Comparison of ENCODE assay signal across 18 cellular contexts in the genomic region with DNA sequence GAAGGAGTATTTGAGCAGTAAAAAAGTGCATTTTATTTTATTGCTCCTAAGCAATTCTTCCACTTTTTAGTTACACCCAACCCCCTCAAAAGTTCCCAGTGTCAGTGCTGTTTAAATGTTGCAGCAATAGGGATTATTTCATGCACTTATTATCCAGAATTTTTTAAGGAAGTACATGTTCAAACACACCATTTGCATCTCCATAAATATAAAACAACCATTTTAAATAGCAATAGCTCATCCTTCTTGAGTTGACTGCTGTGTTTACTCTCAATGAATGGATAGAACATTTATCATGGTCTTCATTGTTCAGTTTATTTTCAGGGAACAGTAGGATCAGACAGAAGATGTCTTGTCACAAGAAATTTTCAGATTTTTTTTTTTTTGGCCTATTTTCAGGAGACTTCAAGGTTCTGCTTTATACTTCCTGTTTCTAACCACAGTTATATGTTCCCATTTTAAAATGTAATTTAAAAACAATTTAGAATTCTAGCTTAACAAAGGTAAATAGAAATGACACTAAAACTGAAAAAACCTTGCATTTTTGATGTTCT.
DNase-seq lines count a peak whose midpoint lies in the region; ATAC-seq, FAIRE-seq and TF ChIP-seq lines count a peak whose summit lies in the region.
"Had no signal": no experiment of that assay in that cellular context is flagged by ENCODE, and none has a peak within 500 bp of the region (broad histone marks: within the 10 kb centered on the region; RNA-seq: fewer than 3 reads in every experiment).

No MANE protein-coding gene starts in this region.

- H3K9me3 Mint-ChIP-seq in CD8-positive, alpha-beta memory T cell = no peaks in the 10 kb centered on the region
- H3K9me3 Mint-ChIP-seq in mesothelial cell of epicardium = no peaks in the 10 kb centered on the region
- H3K9me3 Mint-ChIP-seq: activated T-helper 1 cell treated with anti-CD3 and anti-CD28 coated beads, Interleukin-12 subunit alpha, Interleukin-12 subunit beta, Interleukin-2, Interleukin-4 antibody, amounts not matched to agents 30 ng/mL and 10 ng/mL and 1 ng/mL, durations not matched to agents 14 hours and 24 hours and 36 hours; stimulated activated effector memory CD8-positive, alpha-beta T cell treated with anti-CD3 and anti-CD28 coated beads, Interleukin-12 subunit alpha, Interleukin-12 subunit beta, amount 100 ng/mL, for 72 hours; T-helper 1 cell treated with Interleukin-12 subunit alpha and Interleukin-12 subunit beta and Interleukin-4 antibody, amounts not matched to agents 30 μg/mL and 1 μg/mL, for 36 hours had no signal

- FAIRE-seq in GM12878 (lab: Jason Lieb, UNC) = no peak

- H3K36me3 ChIP-seq in CD8-positive, alpha-beta memory T cell (ENCODE audit: insufficient read depth, low read length) = no peaks in the 10 kb centered on the region
- H3K36me3 ChIP-seq in OCI-LY3 (replicated peaks; ENCODE audit: low read depth, low read length) (no peaks in the 10 kb centered on the region), GM12878 (ENCODE audit: control insufficient read depth in 2 of 2, insufficient read depth in 2 of 2, low read length in 1 of 2) (no peaks in the 10 kb centered on the region)
- H3K36me3 ChIP-seq: ascending aorta, colonic mucosa had no signal

- CTCF ChIA-PET in CD8-positive, alpha-beta memory T cell (lab: Charles Lee) = interaction anchor here (0.7 to 1.7 kb wide), 4 partner anchors 9 to 110 kb away, joined by 3 to 5 read pairs (median 4); no protein-coding TSS in a partner anchor
- CTCF ChIA-PET in GM12878 (lab: Yijun Ruan, JAX) = interaction anchor here (0.6 to 17.2 kb wide), 14 partner anchors 10 to 1112 kb away, joined by 3 to 571 read pairs (median 6); no protein-coding TSS in a partner anchor

- peaks cover 11 to 42% (median 13%) of the 10 kb centered on the region in 3 donors for H3K4me1 Mint-ChIP-seq in CD8-positive, alpha-beta memory T cell
- no peaks in the 10 kb centered on the region for H3K4me1 Mint-ChIP-seq in mesothelial cell of epicardium
- H3K4me1 Mint-ChIP-seq: stimulated activated effector memory CD8-positive, alpha-beta T cell treated with anti-CD3 and anti-CD28 coated beads, Interleukin-12 subunit alpha, Interleukin-12 subunit beta, amount 100 ng/mL, for 72 hours had no signal

- peak overlapping the region in 3 of 8 donors; percentile 17 to 64 (median 34) for H3K27ac Mint-ChIP-seq in CD8-positive, alpha-beta memory T cell
- no peak overlapping the region for H3K27ac Mint-ChIP-seq in mesothelial cell of epicardium
- H3K27ac Mint-ChIP-seq: activated T-helper 1 cell treated with anti-CD3 and anti-CD28 coated beads, Interleukin-12 subunit alpha, Interleukin-12 subunit beta, Interleukin-2, Interleukin-4 antibody, amounts not matched to agents 30 ng/mL and 10 ng/mL and 1 ng/mL, durations not matched to agents 14 hours and 24 hours and 36 hours; stimulated activated effector memory CD8-positive, alpha-beta T cell treated with anti-CD3 and anti-CD28 coated beads, Interleukin-12 subunit alpha, Interleukin-12 subunit beta, amount 100 ng/mL, for 72 hours; T-helper 1 cell treated with Interleukin-12 subunit alpha and Interleukin-12 subunit beta and Interleukin-4 antibody, amounts not matched to agents 30 μg/mL and 1 μg/mL, for 36 hours had no signal

- ATAC-seq in GM12878 = no peak
- no peak for ATAC-seq in HG03439 (IDR thresholded peaks at IDR 0.05; ENCODE audit: unreplicated experiment)
- ATAC-seq: stimulated activated effector memory CD8-positive, alpha-beta T cell treated with anti-CD3 and anti-CD28 coated beads, Interleukin-12 subunit alpha, Interleukin-12 subunit beta, amount 100 ng/mL, for 72 hours had no signal

- H3K36me3 Mint-ChIP-seq in CD8-positive, alpha-beta memory T cell = no peaks in the 10 kb centered on the region
- H3K36me3 Mint-ChIP-seq in mesothelial cell of epicardium = no peaks in the 10 kb centered on the region
- H3K36me3 Mint-ChIP-seq: stimulated activated effector memory CD8-positive, alpha-beta T cell treated with anti-CD3 and anti-CD28 coated beads, Interleukin-12 subunit alpha, Interleukin-12 subunit beta, amount 100 ng/mL, for 72 hours had no signal

- TF ChIP-seq RAD21 in GM12878 (IDR thresholded peaks at IDR 0.05; ENCODE audit: insufficient read depth, low read depth, low read length) = no peak

- peaks cover 28% of the 10 kb centered on the region for H3K4me1 ChIP-seq in CD8-positive, alpha-beta memory T cell (ENCODE audit: insufficient read depth, low read length)
- peaks cover 73% of the 10 kb centered on the region for H3K4me1 ChIP-seq in OCI-LY3 (ENCODE audit: low read length)
- H3K4me1 ChIP-seq in GM12878 (ENCODE audit: control insufficient read depth, insufficient read depth, low read length) = peaks cover 39% of the 10 kb centered on the region
- H3K4me1 ChIP-seq: ascending aorta, colonic mucosa had no signal

- H2AFZ ChIP-seq in OCI-LY3 (ENCODE audit: low read depth, low read length) = 0 out of 2 replicates have a peak overlapping the region, but pooled peaks have one; percentile 27
- H2AFZ ChIP-seq in GM12878 (ENCODE audit: control insufficient read depth, low read depth, low read length) = peak overlapping the region; percentile 19

- H3K79me2 ChIP-seq in OCI-LY3 (ENCODE audit: low read length) (no peaks in the 10 kb centered on the region), GM12878 (ENCODE audit: control insufficient read depth, insufficient read depth, low read length) (no peaks in the 10 kb centered on the region)

- H3K9ac ChIP-seq in OCI-LY3 (ENCODE audit: low read length) (peak overlapping the region; percentile 84), GM12878 (ENCODE audit: control insufficient read depth, insufficient read depth, low read length) (no peak overlapping the region)

- intact Hi-C loops in GM12878 (cut with micrococcal nuclease; ENCODE audit: unreplicated experiment) = no loop called here

- RAD21 ChIA-PET in GM12878 (lab: Charles Lee; ENCODE audit: unreplicated experiment) = interaction anchor here (0.7 to 8.2 kb wide), 11 partner anchors 11 to 116 kb away, joined by 3 to 133 read pairs (median 7); no protein-coding TSS in a partner anchor

- H4K20me1 ChIP-seq in OCI-LY3 (ENCODE audit: insufficient read depth, low read length) (no peaks in the 10 kb centered on the region), GM12878 (ENCODE audit: control insufficient read depth, insufficient read depth) (no peaks in the 10 kb centered on the region)

- H3K27me3 ChIP-seq in CD8-positive, alpha-beta memory T cell (ENCODE audit: insufficient read depth, low read length, poor library complexity, severe bottlenecking) = no peaks in the 10 kb centered on the region
- H3K27me3 ChIP-seq in OCI-LY3 (ENCODE audit: low read depth, low read length) = no peaks in the 10 kb centered on the region
- no peaks in the 10 kb centered on the region for H3K27me3 ChIP-seq in GM12878 (replicated peaks in 1 of 2; ENCODE audit: control insufficient read depth in 2 of 2, insufficient read depth in 2 of 2, low read length in 1 of 2)
- H3K27me3 ChIP-seq: ascending aorta, colonic mucosa had no signal

- in situ Hi-C loops in GM12878 (cut with MboI) = loop anchor here (5.0 kb wide), 2 partner anchors 109 to 184 kb away; no protein-coding TSS in a partner anchor

- TF ChIP-seq POLR2A in GM12878 (IDR thresholded peaks at IDR 0.05; ENCODE audit: low read depth, low read length) = no peak

- H3K9me3 ChIP-seq in CD8-positive, alpha-beta memory T cell (ENCODE audit: low read length) = no peaks in the 10 kb centered on the region
- H3K9me3 ChIP-seq in OCI-LY3 (ENCODE audit: insufficient read depth, low read length) (no peaks in the 10 kb centered on the region), GM12878 (replicated peaks; ENCODE audit: control insufficient read depth, insufficient read depth, low read length) (no peaks in the 10 kb centered on the region)
- H3K9me3 ChIP-seq: ascending aorta, colonic mucosa had no signal

- H3K4me3 Mint-ChIP-seq in CD8-positive, alpha-beta memory T cell = peak overlapping the region in 4 of 7 donors; percentile 13 to 60 (median 36)
- no peak overlapping the region for H3K4me3 Mint-ChIP-seq in mesothelial cell of epicardium
- H3K4me3 Mint-ChIP-seq: activated T-helper 1 cell treated with anti-CD3 and anti-CD28 coated beads, Interleukin-12 subunit alpha, Interleukin-12 subunit beta, Interleukin-2, Interleukin-4 antibody, amounts not matched to agents 30 ng/mL and 10 ng/mL and 1 ng/mL, durations not matched to agents 14 hours and 24 hours and 36 hours; stimulated activated effector memory CD8-positive, alpha-beta T cell treated with anti-CD3 and anti-CD28 coated beads, Interleukin-12 subunit alpha, Interleukin-12 subunit beta, amount 100 ng/mL, for 72 hours; T-helper 1 cell treated with Interleukin-12 subunit alpha and Interleukin-12 subunit beta and Interleukin-4 antibody, amounts not matched to agents 30 μg/mL and 1 μg/mL, for 36 hours had no signal

- no peaks in the 10 kb centered on the region for H3K27me3 Mint-ChIP-seq in CD8-positive, alpha-beta memory T cell
- peaks cover 4% of the 10 kb centered on the region for H3K27me3 Mint-ChIP-seq in mesothelial cell of epicardium (ENCODE audit: low read depth)

- H3K27ac ChIP-seq in CD8-positive, alpha-beta memory T cell (ENCODE audit: low read depth, low read length) = no peak overlapping the region
- H3K27ac ChIP-seq in OCI-LY3 (ENCODE audit: low read length) = peak overlapping the region; percentile 90
- H3K27ac ChIP-seq in GM12878 (ENCODE audit: control insufficient read depth, insufficient read depth) = peak overlapping the region; percentile 82
- H3K27ac ChIP-seq: ascending aorta, colonic mucosa had no signal

- SMC1A ChIA-PET in GM12878 (lab: Charles Lee; ENCODE audit: uncharacterized antibody, unreplicated experiment) = interaction anchor here (0.6 to 25.0 kb wide), 16 partner anchors 9 to 1068 kb away, joined by 3 to 727 read pairs (median 4); no protein-coding TSS in a partner anchor

- no peak for TF ChIP-seq CTCF in OCI-LY3 (IDR thresholded peaks at IDR 0.05; ENCODE audit: low read depth, low read length)
- TF ChIP-seq CTCF in GM12878 (IDR thresholded peaks at IDR 0.05 in 2 of 3, conservative IDR thresholded peaks at IDR 0.05 in 1 of 3; ENCODE audit: control insufficient read depth in 2 of 3, extremely low read depth in 1 of 3, insufficient read depth in 1 of 3, low read depth in 3 of 3, low read length in 3 of 3) = no peak
- TF ChIP-seq CTCF in mesothelial cell of epicardium (IDR thresholded peaks at IDR 0.05; ENCODE audit: unreplicated experiment) = no peak

- no TSS peak for BruUV-seq in GM12878 (replicated peaks; lab: Mats Ljungman, UMichigan)

- no peak for TF ChIP-seq EP300 in GM12878 (IDR thresholded peaks at IDR 0.05; ENCODE audit: borderline replicate concordance in 1 of 2, control insufficient read depth in 1 of 2, low read depth in 2 of 2, low read length in 2 of 2)

- POLR2A ChIA-PET in CD8-positive, alpha-beta memory T cell (lab: Charles Lee) = no interaction called here
- POLR2A ChIA-PET in GM12878 (lab: Charles Lee) = interaction anchor here (1.1 to 1.4 kb wide), 6 partner anchors 10 to 172 kb away, joined by 3 to 5 read pairs (median 4); partner anchors contain the start of gene TMA16

- DNase-seq in AML-193 (lab: John Stamatoyannopoulos, UW) (peak; percentile 40 to 50), GM12878 (ENCODE audit: low read depth, low spot score) (no peak), NCI-H1105 treated with DMSO at 0.1 percent for 48 hours (lab: John Stamatoyannopoulos, UW) (no peak), mesothelial cell of epicardium (ENCODE audit: low spot score in 2 of 2, unreplicated experiment in 2 of 2) (no peak), NCI-H2227 treated with DMSO at 0.1 percent for 48 hours (lab: John Stamatoyannopoulos, UW) (no peak)
- no peak for DNase-seq in CD8-positive, alpha-beta memory T cell
- DNase-seq: activated CD4-positive, alpha-beta T cell treated with anti-CD3 and anti-CD28 coated beads for 48 hours; colonic mucosa; DND-41; GOT3; NCI-H1092 treated with DMSO at 0.1 percent for 48 hours; NCI-H2171 treated with DMSO at 0.1 percent for 48 hours had no signal

- peak overlapping the region; percentile 60 for H3K4me2 ChIP-seq in OCI-LY3 (ENCODE audit: low read length)
- H3K4me2 ChIP-seq in GM12878 (ENCODE audit: control insufficient read depth, insufficient read depth) = peak overlapping the region; percentile 60

- H3K4me3 ChIP-seq in CD8-positive, alpha-beta memory T cell (ENCODE audit: low read length) = no peak overlapping the region
- peak overlapping the region; percentile 43 for H3K4me3 ChIP-seq in OCI-LY3 (ENCODE audit: low read length)
- no peak overlapping the region for H3K4me3 ChIP-seq in GM12878
- H3K4me3 ChIP-seq: ascending aorta, colonic mucosa had no signal

Comparison
In these comparisons a context has a peak if more than half of its experiments do, and no peak if none do; other contexts are left out.
1. DNase-seq: peak in AML-193 (2 of 2); none in CD8-positive, alpha-beta memory T cell (0 of 5), GM12878 (single experiment), NCI-H1105 treated with DMSO at 0.1 percent for 48 hours (single experiment), mesothelial cell of epicardium (0 of 2) and NCI-H2227 treated with DMSO at 0.1 percent for 48 hours (single experiment).